ENCODE assay signal across 1 cellular context in genomic region chr5:453725-454481, GRCh38.
TF ChIP-seq lines count a peak whose summit lies in the region.

No MANE protein-coding gene starts in this region.

TF ChIP-seq in H1, 55 proteins besides CTCF, POLR2A, EP300 and RAD21 (continued from another document):
- no peak for TF ChIP-seq RFX5 (IDR thresholded peaks at IDR 0.05; ENCODE audit: borderline replicate concordance, low read depth, low read length)
- TF ChIP-seq EGR1 (IDR thresholded peaks at IDR 0.05; ENCODE audit: borderline replicate concordance, low read depth, low read length) = no peak
- no peak for TF ChIP-seq HDAC2 (IDR thresholded peaks at IDR 0.05; ENCODE audit: borderline replicate concordance in 1 of 2, low read depth in 2 of 2, low read length in 2 of 2)
- TF ChIP-seq HDAC6 (IDR thresholded peaks at IDR 0.05; ENCODE audit: low read depth, low read length) = no peak
- no peak for TF ChIP-seq ASH2L (IDR thresholded peaks at IDR 0.05; ENCODE audit: low read length)
- no peak for TF ChIP-seq TAF7 (optimal IDR thresholded peaks at IDR 0.05; ENCODE audit: borderline replicate concordance, low read depth, low read length)
- no peak for TF ChIP-seq SIRT6 (IDR thresholded peaks at IDR 0.05; ENCODE audit: low read length)
- TF ChIP-seq USF2 (IDR thresholded peaks at IDR 0.05; ENCODE audit: low read length) = no peak
- no peak for TF ChIP-seq MAX (IDR thresholded peaks at IDR 0.05)
- no peak for TF ChIP-seq ZNF274 (IDR thresholded peaks at IDR 0.05; ENCODE audit: borderline replicate concordance, extremely low read depth, low read length)
- no peak for TF ChIP-seq SP1 (IDR thresholded peaks at IDR 0.05; ENCODE audit: low read depth, low read length)
- no peak for TF ChIP-seq TCF12 (IDR thresholded peaks at IDR 0.05; ENCODE audit: low read depth, low read length)
